ENCODE assay signal across 15 cellular contexts in the genomic region with DNA sequence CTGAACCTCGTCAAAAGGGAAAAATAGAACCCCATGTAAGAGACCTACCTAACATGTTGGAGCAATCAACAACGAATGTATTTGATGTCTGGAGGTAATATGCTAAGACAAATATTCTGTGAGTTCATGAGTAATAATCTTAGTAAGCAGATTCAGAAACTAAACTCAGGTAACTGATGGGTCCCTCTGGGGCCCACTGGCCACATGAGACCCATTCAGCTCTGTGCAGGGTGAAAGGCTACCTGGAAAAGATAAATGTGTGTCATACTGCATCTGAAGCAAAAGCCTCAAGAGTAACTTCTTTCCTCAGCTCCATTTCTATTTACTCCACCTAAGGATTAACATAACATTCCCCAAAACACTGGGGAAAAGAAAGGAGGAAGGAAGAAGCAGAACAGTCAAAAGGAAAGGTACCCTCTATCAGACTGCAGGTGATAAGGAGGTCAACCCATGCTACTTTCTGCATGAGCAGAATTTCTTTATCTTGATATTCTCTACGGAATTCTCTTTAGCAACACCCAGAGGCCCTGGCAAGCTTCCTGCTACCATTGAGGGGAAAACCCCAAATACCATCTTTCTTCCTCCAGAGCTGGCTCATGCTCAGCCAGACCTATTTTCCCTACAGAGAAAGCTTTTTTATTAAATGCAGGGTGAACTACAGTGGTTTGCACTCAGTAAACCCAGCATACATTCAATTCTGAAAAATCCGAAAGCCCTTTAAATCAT.
A peak's percentile ranks its signal among the peaks of the same experiment; 100 is the strongest.
DNase-seq lines count a peak whose midpoint lies in the region; ATAC-seq and TF ChIP-seq lines count a peak whose summit lies in the region.
"Had no signal": no experiment of that assay in that cellular context is flagged by ENCODE, and none has a peak within 500 bp of the region (broad histone marks: within the 10 kb centered on the region; RNA-seq: fewer than 3 reads in every experiment).

No MANE protein-coding gene starts in this region.

- peak; percentile 57 for ATAC-seq in HG03432 (IDR thresholded peaks at IDR 0.05; ENCODE audit: unreplicated experiment)
- ATAC-seq: gastroesophageal sphincter had no signal

- H3K9me3 ChIP-seq in BLaER1, result no peaks in the 10 kb centered on the region
- H3K9me3 ChIP-seq: gastroesophageal sphincter, neutrophil, uterus had no signal

- H3K36me3 ChIP-seq in BLaER1, result no peaks in the 10 kb centered on the region
- H3K36me3 ChIP-seq in brain microvascular endothelial cell (replicated peaks), result no peaks in the 10 kb centered on the region
- H3K36me3 ChIP-seq: neutrophil, uterus had no signal

- in situ Hi-C loops in brain microvascular endothelial cell (cut with HindIII; ENCODE audit: low pct_ligation_motif_present, low sequenced_read_pairs), result no loop called here

- no peak overlapping the region for H3K27ac ChIP-seq in BLaER1
- no peak overlapping the region for H3K27ac ChIP-seq in brain microvascular endothelial cell
- no peak overlapping the region for H3K27ac ChIP-seq in caudate nucleus (ENCODE audit: low read depth, low read length)
- H3K27ac ChIP-seq: C4-2B, gastroesophageal sphincter, neutrophil, uterus had no signal

- peak overlapping the region; percentile 51 for H3K4me2 ChIP-seq in BLaER1

- no peaks in the 10 kb centered on the region for H4K20me1 ChIP-seq in BLaER1

- no peak overlapping the region for H3K9ac ChIP-seq in BLaER1

- peaks cover 28% of the 10 kb centered on the region for H3K4me1 ChIP-seq in BLaER1
- H3K4me1 ChIP-seq: gastroesophageal sphincter, uterus had no signal

- TF ChIP-seq CTCF in brain microvascular endothelial cell (IDR thresholded peaks at IDR 0.05; ENCODE audit: low read depth, low read length, missing control alignments), result no peak

- no peak overlapping the region for H3K4me3 ChIP-seq in BLaER1
- H3K4me3 ChIP-seq in brain microvascular endothelial cell (ENCODE audit: low read depth, low read length), result no peak overlapping the region
- H3K4me3 ChIP-seq: gastroesophageal sphincter, uterus had no signal

- H3K27me3 ChIP-seq in BLaER1, result no peaks in the 10 kb centered on the region
- no peaks in the 10 kb centered on the region for H3K27me3 ChIP-seq in brain microvascular endothelial cell (replicated peaks)
- H3K27me3 ChIP-seq: gastroesophageal sphincter, neutrophil, uterus had no signal

- peak; percentile 52 for DNase-seq in brain microvascular endothelial cell
- DNase-seq in kidney tubule cell (ENCODE audit: low spot score), result peak; percentile 52
- no peak for DNase-seq in DMS153 (lab: John Stamatoyannopoulos, UW)
- no peak for DNase-seq in caudate nucleus (lab: John Stamatoyannopoulos, UW)
- no peak for DNase-seq in stimulated activated naive CD4-positive, alpha-beta T cell (lab: John Stamatoyannopoulos, UW)
- DNase-seq in NCI-H146 (lab: John Stamatoyannopoulos, UW), result no peak
- DNase-seq: activated CD4-positive, alpha-beta T cell treated with anti-CD3 and anti-CD28 coated beads for 4 hours; NCI-H2081; stimulated activated CD8-positive, alpha-beta memory T cell treated with anti-CD3 and anti-CD28 coated beads, Interleukin-4, amount 100 ng/mL, for 48 hours; uterus had no signal

Comparison
In these comparisons a context has a peak if more than half of its experiments do, and no peak if none do; other contexts are left out.
1. DNase-seq: peak in brain microvascular endothelial cell (single experiment) and kidney tubule cell (single experiment); none in DMS153 (single experiment), caudate nucleus (0 of 61), stimulated activated naive CD4-positive, alpha-beta T cell (0 of 6) and NCI-H146 (single experiment).